Comparison of ENCODE assay signal across 20 cellular contexts in the genomic region with DNA sequence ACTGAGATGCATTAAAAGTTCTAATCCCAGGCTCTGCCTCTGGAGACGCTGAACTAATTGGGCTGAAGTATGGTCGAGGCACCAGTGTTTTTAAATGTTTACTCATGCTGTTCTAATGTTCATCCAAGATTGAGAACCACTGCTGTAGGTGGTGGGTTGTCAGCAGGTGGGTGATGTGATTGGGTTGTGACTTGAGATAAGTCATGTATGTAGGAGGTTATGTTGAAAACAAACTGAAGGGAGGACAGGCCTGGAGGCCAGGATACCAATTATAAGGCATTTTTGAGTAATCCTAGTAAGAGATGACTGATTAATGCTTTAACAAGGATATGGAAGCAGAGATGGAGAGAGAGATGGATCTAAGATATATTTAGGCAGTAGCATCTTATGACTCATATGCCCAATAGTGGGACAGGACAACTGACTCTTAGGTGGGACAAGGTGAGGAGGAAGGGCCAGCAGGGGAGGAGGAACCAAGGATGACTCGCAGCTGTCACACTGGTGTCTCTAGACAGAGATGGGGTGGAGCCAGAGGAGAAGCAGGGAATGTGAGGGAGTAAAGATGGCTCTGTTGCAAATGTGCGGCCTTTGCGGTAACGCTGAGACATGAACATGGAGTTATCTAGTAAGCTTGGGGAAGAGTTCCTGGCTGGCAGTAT.
"Had no signal": no experiment of that assay in that cellular context is flagged by ENCODE, and none has a peak within 500 bp of the region (broad histone marks: within the 10 kb centered on the region; RNA-seq: fewer than 3 reads in every experiment).

No MANE protein-coding gene starts in this region.

- ATAC-seq: activated CD8-positive, alpha-beta T cell treated with anti-CD3 and anti-CD28 coated beads for 36 hours; activated T-cell treated with anti-CD3 and anti-CD28 coated beads, Interleukin-2, amount 50 U/mL, for 4 hours; left ventricle myocardium superior; natural killer cell had no signal

- H3K4me3 Mint-ChIP-seq: activated CD8-positive, alpha-beta T cell treated with anti-CD3 and anti-CD28 coated beads for 36 hours; activated naive CD8-positive, alpha-beta T cell; activated T-cell treated with anti-CD3 and anti-CD28 coated beads, Interleukin-2, amount 50 U/mL, for 4 hours; dendritic cell treated with granulocyte-macrophage colony-stimulating factor and Interleukin-4, amounts not matched to agents 40 ng/mL and 50 ng/mL, for 4 days; immature natural killer cell; natural killer cell had no signal

- H3K27ac Mint-ChIP-seq: activated CD8-positive, alpha-beta T cell treated with anti-CD3 and anti-CD28 coated beads for 36 hours; activated naive CD8-positive, alpha-beta T cell; dendritic cell treated with granulocyte-macrophage colony-stimulating factor and Interleukin-4, amounts not matched to agents 40 ng/mL and 50 ng/mL, for 4 days; immature natural killer cell had no signal

- H3K27ac ChIP-seq: esophagus muscularis mucosa, neutrophil, parathyroid adenoma, sigmoid colon, transverse colon, vagina, VCaP had no signal

- H3K27me3 Mint-ChIP-seq: activated CD8-positive, alpha-beta T cell treated with anti-CD3 and anti-CD28 coated beads for 36 hours; activated naive CD8-positive, alpha-beta T cell; dendritic cell treated with granulocyte-macrophage colony-stimulating factor and Interleukin-4, amounts not matched to agents 40 ng/mL and 50 ng/mL, for 4 days had no signal

- H3K27me3 ChIP-seq: esophagus muscularis mucosa, neutrophil, sigmoid colon, transverse colon, vagina had no signal

- H3K4me1 ChIP-seq: parathyroid adenoma, transverse colon, vagina had no signal

- H3K4me3 ChIP-seq: esophagus muscularis mucosa, sigmoid colon, transverse colon, vagina had no signal

- DNase-seq: activated CD8-positive, alpha-beta T cell treated with anti-CD3 and anti-CD28 coated beads for 36 hours; activated gamma-delta T cell; activated T-cell treated with anti-CD3 and anti-CD28 coated beads, Interleukin-2, amount 50 U/mL, for 4 hours; effector memory CD4-positive, alpha-beta T cell; immature natural killer cell; kidney glomerular epithelial cell; left ventricle myocardium superior; natural killer cell; sigmoid colon; stimulated activated CD4-positive, alpha-beta T cell treated with anti-CD3 and anti-CD28 coated beads, Interleukin-4, amount 100 ng/mL, for 24 hours; stimulated activated naive CD4-positive, alpha-beta T cell; T-helper 2 cell; transverse colon had no signal

- H3K9me3 Mint-ChIP-seq: activated CD8-positive, alpha-beta T cell treated with anti-CD3 and anti-CD28 coated beads for 36 hours; activated T-cell treated with anti-CD3 and anti-CD28 coated beads, Interleukin-2, amount 50 U/mL, for 4 hours; dendritic cell treated with granulocyte-macrophage colony-stimulating factor and Interleukin-4, amounts not matched to agents 40 ng/mL and 50 ng/mL, for 4 days; immature natural killer cell; natural killer cell had no signal

- H3K9me3 ChIP-seq: esophagus muscularis mucosa, neutrophil, sigmoid colon, transverse colon, vagina had no signal
